Comparison of ENCODE assay signal across 13 cellular contexts in the genomic region with DNA sequence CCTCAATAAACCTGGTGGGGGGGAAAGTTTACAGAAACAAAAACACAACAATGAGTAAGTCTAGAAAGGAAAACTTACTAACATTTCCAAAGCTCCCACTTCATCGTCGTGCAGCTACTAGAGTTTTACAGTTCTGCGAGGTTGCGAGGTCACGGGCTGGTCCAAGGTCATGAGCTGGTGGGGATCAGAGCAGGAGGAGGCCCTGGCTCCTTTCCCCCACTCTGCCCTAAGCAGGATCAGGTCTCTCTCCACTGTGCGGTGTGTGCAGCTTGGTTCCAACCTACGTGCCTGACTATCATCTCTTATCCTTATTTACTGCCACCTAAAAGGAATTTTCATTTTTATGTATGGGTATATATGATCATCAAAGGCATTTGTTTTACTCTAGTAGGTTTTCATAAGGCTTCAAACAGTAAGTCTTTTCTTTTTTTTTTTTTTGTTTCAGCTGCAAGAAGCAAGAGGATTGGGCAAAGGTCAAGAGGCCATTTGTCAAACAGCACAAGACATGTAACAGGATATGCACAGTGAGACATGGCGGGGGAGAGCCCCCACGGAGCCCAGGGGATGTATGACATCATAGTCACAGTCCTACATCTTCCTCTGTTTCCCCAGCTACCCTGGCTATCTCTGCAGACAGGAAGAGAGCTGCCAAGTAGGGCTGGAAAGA.
DNase-seq lines count a peak whose midpoint lies in the region; TF ChIP-seq lines count a peak whose summit lies in the region.
"Had no signal": no experiment of that assay in that cellular context is flagged by ENCODE, and none has a peak within 500 bp of the region (broad histone marks: within the 10 kb centered on the region; RNA-seq: fewer than 3 reads in every experiment).

No MANE protein-coding gene starts in this region.

- no peaks in the 10 kb centered on the region for H3K9me3 Mint-ChIP-seq in endothelial cell (ENCODE audit: unreplicated experiment)
- H3K9me3 Mint-ChIP-seq: activated T-cell treated with anti-CD3 and anti-CD28 coated beads, Interleukin-2, amount 50 U/mL, for 24 hours had no signal

- TF ChIP-seq CTCF in endothelial cell (IDR thresholded peaks at IDR 0.05; ENCODE audit: unreplicated experiment), result no peak

- peak overlapping the region; percentile 90 for H3K27ac Mint-ChIP-seq in endothelial cell (ENCODE audit: unreplicated experiment)
- H3K27ac Mint-ChIP-seq: activated T-cell treated with anti-CD3 and anti-CD28 coated beads, Interleukin-2, amount 50 U/mL, for 24 hours had no signal

- peaks cover 67% of the 10 kb centered on the region for H3K4me1 Mint-ChIP-seq in endothelial cell (ENCODE audit: unreplicated experiment)

- peaks cover 5% of the 10 kb centered on the region for H3K27me3 Mint-ChIP-seq in endothelial cell (ENCODE audit: unreplicated experiment)

- H3K4me3 Mint-ChIP-seq in endothelial cell (ENCODE audit: unreplicated experiment), result no peak overlapping the region
- H3K4me3 Mint-ChIP-seq: activated T-cell treated with anti-CD3 and anti-CD28 coated beads, Interleukin-2, amount 50 U/mL, for 24 hours had no signal

- H3K36me3 Mint-ChIP-seq in endothelial cell (ENCODE audit: low read depth, unreplicated experiment), result no peaks in the 10 kb centered on the region

- peak; percentile 9 to 14 for DNase-seq in stimulated activated CD4-positive, alpha-beta T cell treated with anti-CD3 and anti-CD28 coated beads, Interleukin-15, amount 100 ng/mL, for 48 hours (ENCODE audit: low read depth in 2 of 2)
- no peak for DNase-seq in stimulated activated CD4-positive, alpha-beta T cell treated with anti-CD3 and anti-CD28 coated beads, Interleukin-4, amount 100 ng/mL, for 4 hours
- DNase-seq in HT1080 (ENCODE audit: low read depth) (peak; percentile 32), endothelial cell (ENCODE audit: low spot score) (no peak), mesenteric fat pad (ENCODE audit: low spot score) (no peak), NCI-H128 (lab: John Stamatoyannopoulos, UW; ENCODE audit: unreplicated experiment) (no peak), AG20443 (ENCODE audit: low spot score) (no peak), glomerular visceral epithelial cell (ENCODE audit: extremely low spot score) (no peak)
- DNase-seq: activated T-cell treated with anti-CD3 and anti-CD28 coated beads, Interleukin-2, amount 50 U/mL, for 24 hours; esophagus squamous epithelium; NCI-H146; nucleus accumbens; T1000 had no signal

Comparison
In these comparisons a context has a peak if more than half of its experiments do, and no peak if none do; other contexts are left out.
1. DNase-seq: peak in stimulated activated CD4-positive, alpha-beta T cell treated with anti-CD3 and anti-CD28 coated beads, Interleukin-15, amount 100 ng/mL, for 48 hours (2 of 2) and HT1080 (single experiment); none in stimulated activated CD4-positive, alpha-beta T cell treated with anti-CD3 and anti-CD28 coated beads, Interleukin-4, amount 100 ng/mL, for 4 hours (0 of 2), endothelial cell (single experiment), mesenteric fat pad (single experiment), NCI-H128 (single experiment), AG20443 (single experiment) and glomerular visceral epithelial cell (single experiment).